10 cellular contexts compared by ENCODE assay signal in the genomic region with DNA sequence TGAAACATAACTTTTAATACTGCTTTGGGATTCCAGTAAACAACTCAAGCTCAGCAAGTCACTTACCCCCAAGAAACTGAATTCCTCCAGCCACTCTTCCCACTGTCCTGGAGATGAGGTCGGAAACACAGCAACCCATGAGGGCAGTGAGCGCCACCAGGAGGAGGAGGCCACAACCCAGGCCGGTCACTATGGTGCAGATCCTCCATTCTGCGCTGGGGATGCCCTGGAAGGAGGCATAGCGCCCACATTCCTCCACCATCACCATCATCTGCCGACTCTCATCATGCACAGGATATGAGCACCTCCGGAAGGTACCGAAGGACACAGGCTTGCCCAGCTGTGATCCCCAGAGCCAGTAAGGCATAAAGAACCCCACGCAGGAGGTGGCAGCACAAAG. TPM values are rescaled to one million over a fixed set of nuclear protein-coding genes. Genes with fewer than 3 reads are reported as not detected.
DNase-seq lines count a peak whose midpoint lies in the region; ATAC-seq and TF ChIP-seq lines count a peak whose summit lies in the region.
"Had no signal": no experiment of that assay in that cellular context is flagged by ENCODE, and none has a peak within 500 bp of the region (broad histone marks: within the 10 kb centered on the region; RNA-seq: fewer than 3 reads in every experiment).

No MANE protein-coding gene starts in this region.

- DNase-seq in SK-MEL-5 (ENCODE audit: low read depth, low spot score) (peak; percentile 63), cardiac muscle cell (ENCODE audit: low read depth in 1 of 2, low spot score in 1 of 2) (peak in 1 of 2 donors; percentile 27), psoas muscle (peak in 1 of 2 donors; percentile 21), SIG-M5 treated with dmso at 0.1 percent for 504 hours (lab: John Stamatoyannopoulos, UW; ENCODE audit: unreplicated experiment) (no peak), omental fat pad (ENCODE audit: low spot score) (no peak)
- no peak for DNase-seq in CD8-positive, alpha-beta memory T cell
- DNase-seq: activated CD8-positive, alpha-beta memory T cell treated with anti-CD3 and anti-CD28 coated beads, Interleukin-2, amount 10 ng/mL, durations not matched to agents 7 days and 5 days; naive B cell had no signal

- H3K27ac Mint-ChIP-seq in CD8-positive, alpha-beta memory T cell: no peak overlapping the region
- H3K27ac Mint-ChIP-seq: activated CD8-positive, alpha-beta memory T cell treated with anti-CD3 and anti-CD28 coated beads, Interleukin-2, amount 10 ng/mL, durations not matched to agents 7 days and 5 days; naive B cell had no signal

- WGBS in psoas muscle, 3 donors: 71 to 89% (median 75%) methylated on average over 9 of the region's 9 CpGs

- CTCF ChIA-PET in CD8-positive, alpha-beta memory T cell (lab: Charles Lee): interaction anchor here (1.3 kb wide), 1 partner anchor 11 kb away, joined by 4 read pairs; no protein-coding TSS in a partner anchor

- no peaks in the 10 kb centered on the region for H3K36me3 Mint-ChIP-seq in CD8-positive, alpha-beta memory T cell
- H3K36me3 Mint-ChIP-seq: activated CD8-positive, alpha-beta memory T cell treated with anti-CD3 and anti-CD28 coated beads, Interleukin-2, amount 10 ng/mL, durations not matched to agents 7 days and 5 days; naive B cell had no signal

- H3K79me2 ChIP-seq in DOHH2 (ENCODE audit: control insufficient read depth, low read length): peaks cover 70% of the 10 kb centered on the region

- H3K4me3 ChIP-seq in DOHH2 (ENCODE audit: low read length) (peak overlapping the region; percentile 87), cardiac muscle cell (no peak overlapping the region), psoas muscle (peak overlapping the region; percentile 85)
- no peak overlapping the region for H3K4me3 ChIP-seq in CD8-positive, alpha-beta memory T cell (ENCODE audit: low read length)

- peaks cover 12% of the 10 kb centered on the region for H3F3A ChIP-seq in DOHH2 (ENCODE audit: control insufficient read depth, insufficient read depth)

- H4K20me1 ChIP-seq in DOHH2 (ENCODE audit: control insufficient read depth, insufficient read depth, low read depth, low read length): no peaks in the 10 kb centered on the region

- POLR2A ChIA-PET in CD8-positive, alpha-beta memory T cell (lab: Charles Lee): no interaction called here

- ATAC-seq in psoas muscle: no peak
- no peak for ATAC-seq in HG03460 (IDR thresholded peaks at IDR 0.05; ENCODE audit: unreplicated experiment)
- no peak for ATAC-seq in omental fat pad (ENCODE audit: low FRiP score)
- ATAC-seq: activated CD8-positive, alpha-beta memory T cell treated with anti-CD3 and anti-CD28 coated beads, Interleukin-2, amount 10 ng/mL, durations not matched to agents 7 days and 5 days had no signal

- in situ Hi-C loops in SK-MEL-5 (cut with HindIII; ENCODE audit: low pct_unique_long_range_greater_than_20kb, low sequenced_read_pairs): no loop called here

- H3K9me2 ChIP-seq in DOHH2 (replicated peaks; ENCODE audit: control insufficient read depth, low read length): no peaks in the 10 kb centered on the region

- H3K9me3 Mint-ChIP-seq in CD8-positive, alpha-beta memory T cell: no peaks in the 10 kb centered on the region
- H3K9me3 Mint-ChIP-seq: naive B cell had no signal

- peaks cover 34% of the 10 kb centered on the region for H3K36me3 ChIP-seq in DOHH2 (ENCODE audit: control insufficient read depth, low read length)
- H3K36me3 ChIP-seq in cardiac muscle cell: no peaks in the 10 kb centered on the region
- H3K36me3 ChIP-seq in psoas muscle (ENCODE audit: insufficient read depth in 1 of 2, low read depth in 1 of 2): no peaks in the 10 kb centered on the region
- H3K36me3 ChIP-seq in CD8-positive, alpha-beta memory T cell (ENCODE audit: insufficient read depth, low read length): no peaks in the 10 kb centered on the region

- H3K9me3 ChIP-seq in DOHH2 (ENCODE audit: control insufficient read depth, insufficient read depth, low read length) (no peaks in the 10 kb centered on the region), cardiac muscle cell (ENCODE audit: low read depth) (no peaks in the 10 kb centered on the region), psoas muscle (no peaks in the 10 kb centered on the region)
- H3K9me3 ChIP-seq in CD8-positive, alpha-beta memory T cell (ENCODE audit: low read length): no peaks in the 10 kb centered on the region

- peak overlapping the region; percentile 36 for H3K27ac ChIP-seq in DOHH2 (ENCODE audit: low read depth, low read length)
- H3K27ac ChIP-seq in cardiac muscle cell: no peak overlapping the region
- H3K27ac ChIP-seq in psoas muscle: no peak overlapping the region
- no peak overlapping the region for H3K27ac ChIP-seq in CD8-positive, alpha-beta memory T cell (ENCODE audit: low read depth, low read length)

- peak overlapping the region in 2 of 7 donors; percentile 19 to 20 for H3K4me3 Mint-ChIP-seq in CD8-positive, alpha-beta memory T cell
- H3K4me3 Mint-ChIP-seq: activated CD8-positive, alpha-beta memory T cell treated with anti-CD3 and anti-CD28 coated beads, Interleukin-2, amount 10 ng/mL, durations not matched to agents 7 days and 5 days had no signal

- intact Hi-C loops in psoas muscle (cut with DNase I): no loop called here

- H3K27me3 ChIP-seq in DOHH2 (ENCODE audit: control insufficient read depth, low read length) (no peaks in the 10 kb centered on the region), cardiac muscle cell (peaks cover 13% of the 10 kb centered on the region), psoas muscle (ENCODE audit: insufficient read depth in 3 of 3, low read length in 2 of 3) (peaks cover 0 to 21% (median 0%) of the 10 kb centered on the region in 3 donors)
- H3K27me3 ChIP-seq in CD8-positive, alpha-beta memory T cell (ENCODE audit: insufficient read depth, low read length, poor library complexity, severe bottlenecking): peaks cover 17% of the 10 kb centered on the region

- TF ChIP-seq CTCF in DOHH2 (IDR thresholded peaks at IDR 0.05; ENCODE audit: low read depth, low read length, poor library complexity, severe bottlenecking): peak; percentile 40
- peak; percentile 35 for TF ChIP-seq CTCF in cardiac muscle cell (IDR thresholded peaks at IDR 0.05; ENCODE audit: low read depth, low read length)
- TF ChIP-seq CTCF in psoas muscle (IDR thresholded peaks at IDR 0.05): no peak
- TF ChIP-seq CTCF in omental fat pad (IDR thresholded peaks at IDR 0.05): no peak

- peak overlapping the region; percentile 61 for H3K4me2 ChIP-seq in DOHH2 (ENCODE audit: low read length)

- H3K27me3 Mint-ChIP-seq in CD8-positive, alpha-beta memory T cell: peaks cover 22 to 70% of the 10 kb centered on the region in 2 donors

- H3K4me1 ChIP-seq in DOHH2 (ENCODE audit: control insufficient read depth, low read length): peaks cover 62% of the 10 kb centered on the region
- H3K4me1 ChIP-seq in cardiac muscle cell (ENCODE audit: low read depth): peaks cover 5% of the 10 kb centered on the region
- H3K4me1 ChIP-seq in psoas muscle: peaks cover 4% of the 10 kb centered on the region
- peaks cover 7% of the 10 kb centered on the region for H3K4me1 ChIP-seq in CD8-positive, alpha-beta memory T cell (ENCODE audit: insufficient read depth, low read length)

- H3K4me1 Mint-ChIP-seq in CD8-positive, alpha-beta memory T cell: peaks cover 12 to 16% (median 14%) of the 10 kb centered on the region in 3 donors

RNA-seq across cellular contexts. Expression of gene LHFPL6, which starts 2.2 kb away (rescaled TPM):
- total RNA-seq in SK-MEL-5 (2014; rRNA removed; shearing (Covaris generic)): 14.1 and 17.2 TPM in 2 replicates
- polyA plus RNA-seq in SK-MEL-5 (2015; cell fraction: cytosol; rRNA removed): 24.3 and 30.4 TPM in 2 replicates
- polyA plus RNA-seq in SK-MEL-5 (2015; cell fraction: nucleus; rRNA removed): 5.4 and 9.6 TPM in 2 replicates
- total RNA-seq in cardiac muscle cell (10.0 and 10.6 TPM in 2 replicates), psoas muscle (10 to 100 TPM; 16.1 to 35.8 (median 20.5) TPM), omental fat pad (100 to 1,000 TPM in 3 of 4 donors, 10 to 100 TPM in 1; 66.1 to 208 (median 109) TPM)
- polyA plus RNA-seq in cardiac muscle cell (13.5 and 19.2 TPM in 2 replicates), psoas muscle (10 to 100 TPM; 15.0 to 17.3 (median 17.0) TPM)
- total RNA-seq in CD8-positive, alpha-beta memory T cell: 1 to 10 TPM; 5.9 to 6.4 TPM
- polyA plus RNA-seq in CD8-positive, alpha-beta memory T cell: not detected

RNA-seq across cellular contexts. Expression of gene COG6, which starts 54.7 kb away (rescaled TPM):
- 21.4 and 24.4 TPM in 2 replicates for total RNA-seq in SK-MEL-5 (2014; rRNA removed; shearing (Covaris generic))
- 15.2 and 23.3 TPM in 2 replicates for polyA plus RNA-seq in SK-MEL-5 (2015; cell fraction: cytosol; rRNA removed)
- 26.2 and 55.2 TPM in 2 replicates for polyA plus RNA-seq in SK-MEL-5 (2015; cell fraction: nucleus; rRNA removed)
- total RNA-seq in cardiac muscle cell (33.5 and 52.6 TPM in 2 replicates), psoas muscle (10 to 100 TPM in 3 of 4 donors, 1 to 10 TPM in 1; 7.5 to 26.4 (median 13.2) TPM), omental fat pad (10 to 100 TPM in 3 of 4 donors, 1 to 10 TPM in 1; 9.8 to 20.9 (median 15.8) TPM)
- polyA plus RNA-seq in cardiac muscle cell (21.3 and 29.5 TPM in 2 replicates), psoas muscle (1 to 10 TPM; 4.3 to 9.8 (median 5.6) TPM)
- 10 to 100 TPM; 25.0 to 32.1 TPM for total RNA-seq in CD8-positive, alpha-beta memory T cell
- polyA plus RNA-seq in CD8-positive, alpha-beta memory T cell: 12.1 TPM

Comparison
In these comparisons a context has a peak if more than half of its experiments do, and no peak if none do; other contexts are left out.
1. H3K4me3 ChIP-seq: peak in DOHH2 (single experiment) and psoas muscle (single experiment); none in cardiac muscle cell (single experiment) and CD8-positive, alpha-beta memory T cell (single experiment).
2. CTCF ChIP-seq: peak in DOHH2 (single experiment) and cardiac muscle cell (single experiment); none in psoas muscle (single experiment) and omental fat pad (0 of 3).